Comparison of ENCODE assay signal across 24 cellular contexts in genomic region chr2:119859528-119859927, GRCh38.
"Had no signal": no experiment of that assay in that cellular context is flagged by ENCODE, and none has a peak within 500 bp of the region (broad histone marks: within the 10 kb centered on the region; RNA-seq: fewer than 3 reads in every experiment).

No MANE protein-coding gene starts in this region.

- H3K4me3 ChIP-seq: spleen, tibial nerve had no signal

- H3K4me1 Mint-ChIP-seq: nephron had no signal

- H3K4me3 Mint-ChIP-seq: activated B cell treated with CpG ODN at 0.5 μM for 24 hours; activated CD8-positive, alpha-beta T cell treated with anti-CD3 and anti-CD28 coated beads for 36 hours; activated naive CD8-positive, alpha-beta T cell treated with anti-CD3 and anti-CD28 coated beads, Interleukin-2, amount 10 ng/mL, durations not matched to agents 7 days and 5 days; nephron; T-helper 1 cell treated with Interleukin-12 subunit alpha and Interleukin-12 subunit beta and Interleukin-4 antibody, amounts not matched to agents 30 μg/mL and 1 μg/mL, for 36 hours had no signal

- H3K36me3 ChIP-seq: tibial nerve had no signal

- H3K27ac Mint-ChIP-seq: activated B cell treated with CpG ODN at 0.5 μM for 24 hours; activated CD8-positive, alpha-beta T cell treated with anti-CD3 and anti-CD28 coated beads for 36 hours; activated naive CD8-positive, alpha-beta T cell treated with anti-CD3 and anti-CD28 coated beads, Interleukin-2, amount 10 ng/mL, durations not matched to agents 7 days and 5 days; activated T-helper 2 cell treated with anti-CD3 and anti-CD28 coated beads, Interferon-gamma antibody, Interleukin-2, Interleukin-4, amounts not matched to agents 10 μg/mL and 5 μg/mL and 100 μg/mL, durations not matched to agents 14 hours and 24 hours and 36 hours; nephron; T-helper 1 cell treated with Interleukin-12 subunit alpha and Interleukin-12 subunit beta and Interleukin-4 antibody, amounts not matched to agents 30 μg/mL and 1 μg/mL, for 36 hours had no signal

- H3K9me3 ChIP-seq: spleen, tibial nerve had no signal

- H3K9me3 Mint-ChIP-seq: activated B cell treated with CpG ODN at 0.5 μM for 24 hours, immature natural killer cell had no signal

- H3K4me1 ChIP-seq: tibial nerve had no signal

- H3K27me3 ChIP-seq: spleen, tibial nerve had no signal

- H3K27ac ChIP-seq: spleen, tibial nerve had no signal

- DNase-seq: activated B cell treated with CpG ODN at 0.5 μM for 24 hours; activated CD4-positive, alpha-beta T cell treated with anti-CD3 and anti-CD28 coated beads, Interleukin-2, amount 50 U/mL, for 1 hour; activated CD8-positive, alpha-beta T cell treated with anti-CD3 and anti-CD28 coated beads for 36 hours; activated naive CD8-positive, alpha-beta T cell treated with anti-CD3 and anti-CD28 coated beads, Interleukin-2, amount 10 ng/mL, durations not matched to agents 7 days and 5 days; activated T-cell treated with anti-CD3 and anti-CD28 coated beads, Interleukin-2, amount 50 U/mL, for 48 hours; amniotic stem cell; caudate nucleus; foreskin fibroblast; head of caudate nucleus; hippocampal formation; immature natural killer cell; kidney; left colon; mammary epithelial cell; posterior cingulate gyrus; right cardiac atrium; spleen; stimulated activated naive CD4-positive, alpha-beta T cell; T1000 had no signal

- ATAC-seq: activated CD8-positive, alpha-beta T cell treated with anti-CD3 and anti-CD28 coated beads for 36 hours; esophagus mucosa; left colon; right cardiac atrium had no signal

- H3K27me3 Mint-ChIP-seq: activated B cell treated with CpG ODN at 0.5 μM for 24 hours; activated CD8-positive, alpha-beta T cell treated with anti-CD3 and anti-CD28 coated beads for 36 hours; activated naive CD8-positive, alpha-beta T cell treated with anti-CD3 and anti-CD28 coated beads, Interleukin-2, amount 10 ng/mL, durations not matched to agents 7 days and 5 days had no signal
